Comparison of ENCODE assay signal across 8 cellular contexts in the genomic region with DNA sequence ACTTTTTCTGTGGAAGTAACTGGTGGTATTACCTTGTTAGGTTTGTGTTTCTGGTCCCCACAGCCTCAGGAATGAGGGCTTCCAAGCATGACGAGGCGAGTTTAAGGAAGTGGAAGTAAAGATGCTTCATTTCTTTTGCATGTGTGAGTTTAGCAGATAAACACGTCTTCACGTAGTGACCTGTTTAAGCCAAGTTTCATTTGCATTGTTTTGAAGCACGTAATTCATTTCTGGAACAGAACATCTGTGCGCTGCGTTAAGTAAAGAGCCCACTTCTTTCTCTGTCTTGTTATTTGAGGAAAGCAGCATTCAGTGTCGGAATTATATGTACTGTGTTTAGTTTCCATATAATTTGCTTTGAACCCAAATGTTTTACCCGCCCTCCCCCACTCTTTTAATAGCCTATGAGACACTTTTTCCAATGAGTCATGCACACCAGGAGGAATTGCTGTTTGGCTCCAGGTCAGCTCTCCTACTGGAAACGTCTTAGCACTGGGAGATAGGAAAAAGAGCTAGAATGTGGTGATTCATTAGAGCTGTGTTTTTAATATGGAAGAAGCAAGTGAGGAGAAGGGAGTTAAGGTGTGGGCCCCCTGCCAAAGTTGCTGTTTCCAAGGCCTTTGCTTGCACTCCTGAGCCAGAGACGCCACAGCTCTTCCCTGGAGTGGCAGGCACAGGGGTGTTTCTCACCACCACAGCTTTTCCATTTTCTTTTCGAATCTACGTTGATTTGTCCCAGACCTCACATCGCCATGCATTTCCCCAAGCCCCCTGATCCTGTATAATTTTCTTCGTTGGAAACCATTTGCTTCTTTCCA. TPM values are rescaled to one million over a fixed set of nuclear protein-coding genes. Genes with fewer than 3 reads are reported as not detected.
A peak's percentile ranks its signal among the peaks of the same experiment; 100 is the strongest.
DNase-seq lines count a peak whose midpoint lies in the region; ATAC-seq and TF ChIP-seq lines count a peak whose summit lies in the region.

No MANE protein-coding gene starts in this region.

- peaks cover 13% of the 10 kb centered on the region for H3K4me1 Mint-ChIP-seq in mesothelial cell of epicardium
- H3K4me1 Mint-ChIP-seq in activated CD8-positive, alpha-beta T cell treated with anti-CD3 and anti-CD28 coated beads, Interleukin-2, amount 10 ng/mL, durations not matched to agents 7 days and 5 days (ENCODE audit: low read depth): no peaks in the 10 kb centered on the region

- H3K4me3 Mint-ChIP-seq in mesothelial cell of epicardium: no peak overlapping the region
- H3K4me3 Mint-ChIP-seq in activated CD8-positive, alpha-beta T cell treated with anti-CD3 and anti-CD28 coated beads, Interleukin-2, amount 10 ng/mL, durations not matched to agents 7 days and 5 days: no peak overlapping the region

- no peak for TF ChIP-seq CTCF in mesothelial cell of epicardium (IDR thresholded peaks at IDR 0.05; ENCODE audit: unreplicated experiment)

- POLR2A ChIA-PET in activated CD8-positive, alpha-beta T cell treated with anti-CD3 and anti-CD28 coated beads, Interleukin-2, amount 10 ng/mL, durations not matched to agents 7 days and 5 days (lab: Charles Lee): no interaction called here

- H3K36me3 ChIP-seq in H7 (replicated peaks; ENCODE audit: control insufficient read depth, insufficient read depth, low read length): no peaks in the 10 kb centered on the region

- peak; percentile 52 for ATAC-seq in GM19455 (IDR thresholded peaks at IDR 0.05; ENCODE audit: unreplicated experiment)
- no peak for ATAC-seq in activated CD8-positive, alpha-beta T cell treated with anti-CD3 and anti-CD28 coated beads, Interleukin-2, amount 10 ng/mL, durations not matched to agents 7 days and 5 days

- H3K36me3 Mint-ChIP-seq in mesothelial cell of epicardium: no peaks in the 10 kb centered on the region
- H3K36me3 Mint-ChIP-seq in activated CD8-positive, alpha-beta T cell treated with anti-CD3 and anti-CD28 coated beads, Interleukin-2, amount 10 ng/mL, durations not matched to agents 7 days and 5 days (ENCODE audit: low read depth): no peaks in the 10 kb centered on the region

- peaks cover 8% of the 10 kb centered on the region for H3K9me3 Mint-ChIP-seq in mesothelial cell of epicardium
- no peaks in the 10 kb centered on the region for H3K9me3 Mint-ChIP-seq in activated CD8-positive, alpha-beta T cell treated with anti-CD3 and anti-CD28 coated beads, Interleukin-2, amount 10 ng/mL, durations not matched to agents 7 days and 5 days (ENCODE audit: insufficient read depth)

- DNase-seq in M059J (ENCODE audit: low read depth): peak; percentile 99
- DNase-seq in dermis microvascular lymphatic vessel endothelial cell (ENCODE audit: low read depth in 2 of 2): peak; percentile 70 to 98
- no peak for DNase-seq in mesothelial cell of epicardium (ENCODE audit: low spot score in 2 of 2, unreplicated experiment in 2 of 2)
- no peak for DNase-seq in activated CD8-positive, alpha-beta T cell treated with anti-CD3 and anti-CD28 coated beads, Interleukin-2, amount 10 ng/mL, durations not matched to agents 7 days and 5 days
- DNase-seq in H7: no peak
- DNase-seq in NCI-H82 treated with DMSO at 0.1 percent for 48 hours (lab: John Stamatoyannopoulos, UW; ENCODE audit: unreplicated experiment): no peak
- DNase-seq in NCI-H526 (lab: John Stamatoyannopoulos, UW): no peak

- no peaks in the 10 kb centered on the region for H3K27me3 Mint-ChIP-seq in mesothelial cell of epicardium (ENCODE audit: low read depth)
- H3K27me3 Mint-ChIP-seq in activated CD8-positive, alpha-beta T cell treated with anti-CD3 and anti-CD28 coated beads, Interleukin-2, amount 10 ng/mL, durations not matched to agents 7 days and 5 days (ENCODE audit: low read depth): peaks cover 18% of the 10 kb centered on the region

- no peak overlapping the region for H3K4me3 ChIP-seq in H7 (ENCODE audit: insufficient read depth, low read depth, low read length)

- no peaks in the 10 kb centered on the region for H3K27me3 ChIP-seq in H7 (ENCODE audit: control insufficient read depth, insufficient read depth, low read length)

- H3K27ac Mint-ChIP-seq in mesothelial cell of epicardium: peak overlapping the region; percentile 62
- H3K27ac Mint-ChIP-seq in activated CD8-positive, alpha-beta T cell treated with anti-CD3 and anti-CD28 coated beads, Interleukin-2, amount 10 ng/mL, durations not matched to agents 7 days and 5 days: no peak overlapping the region

- CTCF ChIA-PET in activated CD8-positive, alpha-beta T cell treated with anti-CD3 and anti-CD28 coated beads, Interleukin-2, amount 10 ng/mL, durations not matched to agents 7 days and 5 days (lab: Charles Lee): interaction anchor here (1.0 to 3.1 kb wide), 2 partner anchors 9 to 127 kb away, joined by 3 to 8 read pairs; no protein-coding TSS in a partner anchor

RNA-seq across cellular contexts. Expression of a gene that starts 36.8 kb away (rescaled TPM):
- 0.05 TPM in 1 of 2 replicates, not detected in the other for total RNA-seq in M059J (2014; rRNA removed; shearing (Covaris generic))
- total RNA-seq in dermis microvascular lymphatic vessel endothelial cell (under 0.01 TPM in 1 of 2 replicates, not detected in the other), mesothelial cell of epicardium (not detected in 3 replicates)
- total RNA-seq in activated CD8-positive, alpha-beta T cell treated with anti-CD3 and anti-CD28 coated beads, Interleukin-2, amount 10 ng/mL, durations not matched to agents 7 days and 5 days: not detected
- 0.15 and 0.42 TPM in 2 replicates for total RNA-seq in H7 (2014; rRNA removed; shearing (Covaris generic))

Comparison
In these comparisons a context has a peak if more than half of its experiments do, and no peak if none do; other contexts are left out.
1. DNase-seq: peak in M059J (single experiment) and dermis microvascular lymphatic vessel endothelial cell (2 of 2); none in mesothelial cell of epicardium (0 of 2), activated CD8-positive, alpha-beta T cell treated with anti-CD3 and anti-CD28 coated beads, Interleukin-2, amount 10 ng/mL, durations not matched to agents 7 days and 5 days (single experiment), H7 (single experiment), NCI-H82 treated with DMSO at 0.1 percent for 48 hours (single experiment) and NCI-H526 (0 of 2).